1 cellular context compared by ENCODE assay signal in the genomic region with DNA sequence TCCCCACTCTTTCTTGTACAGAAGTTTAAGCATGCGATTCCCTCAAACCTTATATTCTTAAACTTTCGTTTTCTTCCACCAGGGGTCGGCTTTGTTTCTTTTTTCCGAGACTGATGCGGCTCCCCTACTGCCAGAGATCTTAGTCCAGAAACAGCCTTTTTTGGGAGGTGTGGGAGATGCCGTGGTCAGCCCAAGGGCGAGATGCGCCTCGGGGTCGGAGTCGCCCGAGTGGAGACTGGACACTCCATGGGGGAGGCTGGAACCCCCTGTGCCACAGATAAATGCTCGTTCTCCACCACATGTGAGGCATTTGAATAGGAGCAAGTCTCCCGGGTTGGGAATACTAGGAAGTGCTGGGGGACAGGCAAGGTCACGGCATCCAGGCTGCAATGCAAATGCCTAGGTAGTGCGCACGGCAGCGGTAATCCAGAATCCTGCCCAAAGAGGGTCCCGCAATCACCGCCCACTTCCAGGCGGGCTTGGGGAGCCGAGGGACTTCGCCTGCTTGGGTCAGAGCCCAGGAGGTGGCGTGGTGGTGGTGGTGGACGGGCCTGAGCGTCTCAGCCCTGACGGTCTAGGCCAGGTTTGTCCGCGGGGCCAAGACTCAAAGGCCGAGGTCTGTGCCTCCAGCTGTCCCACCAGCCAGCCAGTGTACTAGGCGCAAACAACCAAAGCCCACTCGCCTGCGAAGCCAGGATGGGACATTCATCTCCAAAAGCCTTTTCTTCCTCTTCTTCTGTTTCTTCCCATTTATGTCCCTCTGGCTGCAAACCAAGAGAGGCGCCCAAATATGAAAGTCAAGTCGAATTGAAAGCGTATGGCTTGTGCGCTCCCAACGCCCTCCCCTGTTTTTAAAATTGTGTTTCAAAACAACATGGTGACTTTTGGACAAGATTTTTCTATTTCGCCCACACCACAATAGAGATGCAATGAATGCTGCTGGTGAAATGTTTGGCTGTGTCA.
TF ChIP-seq lines count a peak whose summit lies in the region.

No MANE protein-coding gene starts in this region.

TF ChIP-seq in GM12878, 131 proteins besides CTCF, POLR2A, EP300 and RAD21:
- TF ChIP-seq NFXL1 (IDR thresholded peaks at IDR 0.05; ENCODE audit: borderline replicate concordance) (no peak), SMC3 (IDR thresholded peaks at IDR 0.05; ENCODE audit: borderline replicate concordance, low read length) (peak; percentile 77)
